In the genomic region with DNA sequence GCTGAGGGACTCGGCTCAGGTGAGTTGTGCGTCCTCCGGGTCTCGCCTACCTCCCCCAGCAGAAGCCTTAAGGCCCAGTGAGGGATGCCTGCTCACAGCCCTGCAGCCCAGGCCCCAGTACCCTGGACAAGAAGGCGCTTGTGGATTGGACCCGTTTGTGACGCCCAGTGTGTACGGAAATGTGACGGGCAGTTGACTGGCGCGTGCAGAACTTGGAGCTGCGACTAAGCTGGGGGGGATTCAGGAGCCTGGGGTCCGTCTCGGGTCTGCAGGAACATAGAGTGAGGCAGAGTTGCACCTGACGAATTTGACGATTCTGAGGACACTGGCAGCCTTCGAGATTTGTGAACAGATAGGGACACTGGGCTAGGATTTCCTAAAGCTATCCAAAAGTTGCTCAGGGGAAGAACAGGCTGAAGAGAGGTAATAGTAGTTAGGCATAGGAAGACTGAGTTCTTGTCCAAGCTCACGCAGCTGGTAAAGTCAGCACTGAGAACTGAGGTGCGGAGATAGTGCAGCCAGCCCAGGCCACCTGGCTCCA, we compare ENCODE assay signal across 8 cellular contexts. TPM values are rescaled to one million over a fixed set of nuclear protein-coding genes. Genes with fewer than 3 reads are reported as not detected.
DNase-seq lines count a peak whose midpoint lies in the region; ATAC-seq and TF ChIP-seq lines count a peak whose summit lies in the region.

No MANE protein-coding gene starts in this region.

- DNase-seq in CD8-positive, alpha-beta T cell: no peak
- DNase-seq in neural crest cell (ENCODE audit: low read depth, low spot score) (no peak), amniotic stem cell (lab: John Stamatoyannopoulos, UW) (no peak), posterior vena cava (ENCODE audit: low spot score) (no peak), NCI-H1694 treated with DMSO at 0.1 percent for 48 hours (lab: John Stamatoyannopoulos, UW) (no peak)

- peaks cover 36% of the 10 kb centered on the region for H3K4me1 Mint-ChIP-seq in CD8-positive, alpha-beta T cell (ENCODE audit: low read depth)
- H3K4me1 Mint-ChIP-seq in dendritic cell treated with granulocyte-macrophage colony-stimulating factor and Interleukin-4, amounts not matched to agents 40 ng/mL and 50 ng/mL, for 4 days (ENCODE audit: low read depth): peaks cover 26% of the 10 kb centered on the region
- peaks cover 30% of the 10 kb centered on the region for H3K4me1 Mint-ChIP-seq in neural crest cell

- H3K9me3 Mint-ChIP-seq in CD8-positive, alpha-beta T cell: peaks cover 54% of the 10 kb centered on the region
- peaks cover 74% of the 10 kb centered on the region for H3K9me3 Mint-ChIP-seq in dendritic cell treated with granulocyte-macrophage colony-stimulating factor and Interleukin-4, amounts not matched to agents 40 ng/mL and 50 ng/mL, for 4 days
- H3K9me3 Mint-ChIP-seq in neural crest cell: peaks cover 49% of the 10 kb centered on the region

- TF ChIP-seq EP300 in Ishikawa (IDR thresholded peaks at IDR 0.05; ENCODE audit: borderline replicate concordance): no peak

- H3K36me3 ChIP-seq in CD8-positive, alpha-beta T cell (ENCODE audit: insufficient read depth, low read length): peaks cover 35% of the 10 kb centered on the region

- peaks cover 19% of the 10 kb centered on the region for H3K4me1 ChIP-seq in CD8-positive, alpha-beta T cell (ENCODE audit: insufficient read depth, low read length)

- CTCF ChIA-PET in CD8-positive, alpha-beta T cell (lab: Charles Lee): interaction anchor here (0.9 to 1.1 kb wide), 2 partner anchors 56 to 101 kb away, joined by 3 to 5 read pairs; no protein-coding TSS in a partner anchor

- peaks cover 60% of the 10 kb centered on the region for H3K36me3 Mint-ChIP-seq in CD8-positive, alpha-beta T cell
- H3K36me3 Mint-ChIP-seq in dendritic cell treated with granulocyte-macrophage colony-stimulating factor and Interleukin-4, amounts not matched to agents 40 ng/mL and 50 ng/mL, for 4 days (ENCODE audit: low read depth): peaks cover 60% of the 10 kb centered on the region
- H3K36me3 Mint-ChIP-seq in neural crest cell (ENCODE audit: low read depth): peaks cover 60% of the 10 kb centered on the region

- TF ChIP-seq RAD21 in Ishikawa (IDR thresholded peaks at IDR 0.05; ENCODE audit: low read depth): no peak

- POLR2A ChIA-PET in CD8-positive, alpha-beta T cell (lab: Charles Lee): interaction anchor here (0.7 to 2.0 kb wide), 8 partner anchors 8 to 138 kb away, joined by 3 to 10 read pairs (median 3); partner anchors contain the start of genes ZNF154, ZNF211 and ZNF671

- intact Hi-C loops in CD8-positive, alpha-beta T cell (cut with DNase I, micrococcal nuclease): loop anchor here (2.0 to 10.0 kb wide), 3 partner anchors 295 to 723 kb away; partner anchors contain the start of genes ZNF548 (in 1 of the 2) and ZNF584 (in 1 of the 2)
- intact Hi-C loops in dendritic cell treated with granulocyte-macrophage colony-stimulating factor and Interleukin-4, amounts not matched to agents 40 ng/mL and 50 ng/mL, for 4 days (cut with micrococcal nuclease): no loop called here
- intact Hi-C loops in posterior vena cava (cut with DNase I): no loop called here

- H3K4me3 ChIP-seq in CD8-positive, alpha-beta T cell (ENCODE audit: low read depth, low read length): peak overlapping the region; percentile 91

- H3K27ac Mint-ChIP-seq in CD8-positive, alpha-beta T cell: peak overlapping the region; percentile 97
- H3K27ac Mint-ChIP-seq in dendritic cell treated with granulocyte-macrophage colony-stimulating factor and Interleukin-4, amounts not matched to agents 40 ng/mL and 50 ng/mL, for 4 days: peak overlapping the region; percentile 86
- H3K27ac Mint-ChIP-seq in neural crest cell (ENCODE audit: unreplicated experiment): peak overlapping the region; percentile 96

- no peaks in the 10 kb centered on the region for H3K27me3 ChIP-seq in CD8-positive, alpha-beta T cell (ENCODE audit: insufficient read depth, low read length)

- peak overlapping the region; percentile 69 for H3K27ac ChIP-seq in CD8-positive, alpha-beta T cell (ENCODE audit: low read depth, low read length)

- H3K27me3 Mint-ChIP-seq in CD8-positive, alpha-beta T cell (ENCODE audit: low read depth): peaks cover 7% of the 10 kb centered on the region
- peaks cover 3% of the 10 kb centered on the region for H3K27me3 Mint-ChIP-seq in dendritic cell treated with granulocyte-macrophage colony-stimulating factor and Interleukin-4, amounts not matched to agents 40 ng/mL and 50 ng/mL, for 4 days
- peaks cover 34% of the 10 kb centered on the region for H3K27me3 Mint-ChIP-seq in neural crest cell (ENCODE audit: low read depth)

- peak overlapping the region; percentile 98 for H3K4me3 Mint-ChIP-seq in CD8-positive, alpha-beta T cell
- peak overlapping the region; percentile 86 for H3K4me3 Mint-ChIP-seq in dendritic cell treated with granulocyte-macrophage colony-stimulating factor and Interleukin-4, amounts not matched to agents 40 ng/mL and 50 ng/mL, for 4 days
- H3K4me3 Mint-ChIP-seq in neural crest cell: peak overlapping the region; percentile 99

- peaks cover 45% of the 10 kb centered on the region for H3K9me3 ChIP-seq in CD8-positive, alpha-beta T cell (ENCODE audit: low read length)

- no peak for ATAC-seq in CD8-positive, alpha-beta T cell
- ATAC-seq in GM19023 (IDR thresholded peaks at IDR 0.05; ENCODE audit: unreplicated experiment): no peak

- TF ChIP-seq CTCF in CD8-positive, alpha-beta T cell (IDR thresholded peaks at IDR 0.05): no peak
- TF ChIP-seq CTCF in neural crest cell (conservative IDR thresholded peaks at IDR 0.05): no peak

TF ChIP-seq in Ishikawa, 13 proteins besides CTCF, POLR2A, EP300 and RAD21:
- no peak for TF ChIP-seq TCF12 (IDR thresholded peaks at IDR 0.05; ENCODE audit: low read depth)
- TF ChIP-seq REST (IDR thresholded peaks at IDR 0.05; ENCODE audit: low read depth): no peak
- no peak for TF ChIP-seq EGR1 (IDR thresholded peaks at IDR 0.05)
- TF ChIP-seq FOXM1 (IDR thresholded peaks at IDR 0.05; ENCODE audit: borderline replicate concordance, low read depth): no peak
- TF ChIP-seq TEAD4 (IDR thresholded peaks at IDR 0.05): no peak
- no peak for TF ChIP-seq ZBTB7A (IDR thresholded peaks at IDR 0.05; ENCODE audit: low read depth)
- TF ChIP-seq YY1 (IDR thresholded peaks at IDR 0.05; ENCODE audit: low read depth): 0 out of 2 replicates have a peak, but pooled peaks have one; percentile 73
- TF ChIP-seq NFIC (IDR thresholded peaks at IDR 0.05): no peak
- TF ChIP-seq MAX (IDR thresholded peaks at IDR 0.05): no peak
- TF ChIP-seq CREB1 (IDR thresholded peaks at IDR 0.05; ENCODE audit: low read depth): no peak
- TF ChIP-seq USF1 (IDR thresholded peaks at IDR 0.05): no peak
- TF ChIP-seq CEBPB (IDR thresholded peaks at IDR 0.05): no peak
- peak; percentile 2; the same call in 1 of the 2 replicates for TF ChIP-seq TAF1 (IDR thresholded peaks at IDR 0.05; ENCODE audit: low read depth)

RNA-seq across cellular contexts. Expression of gene ZNF551, which starts 0.5 kb away (rescaled TPM):
- total RNA-seq in CD8-positive, alpha-beta T cell: 10 to 100 TPM; 18.9 to 19.1 TPM
- total RNA-seq in neural crest cell: 19.1 and 20.5 TPM in 2 replicates
- total RNA-seq in posterior vena cava: 1 to 10 TPM; 4.8 to 7.7 TPM

RNA-seq across cellular contexts. Expression of gene ZSCAN4, which starts 13.6 kb away (rescaled TPM):
- total RNA-seq in CD8-positive, alpha-beta T cell: not detected
- not detected in 2 replicates for total RNA-seq in neural crest cell
- under 1 TPM in 1 of 2 donors, not detected in 1; 0.10 TPM for total RNA-seq in posterior vena cava

RNA-seq across cellular contexts. Expression of gene ZNF154, which starts 26.7 kb away (rescaled TPM):
- 10 to 100 TPM; 15.3 to 15.7 TPM for total RNA-seq in CD8-positive, alpha-beta T cell
- total RNA-seq in neural crest cell: 25.6 and 26.2 TPM in 2 replicates
- total RNA-seq in posterior vena cava: 1 to 10 TPM; 3.7 to 5.9 TPM

RNA-seq across cellular contexts. Expression of gene ZNF671, which starts 45.1 kb away (rescaled TPM):
- total RNA-seq in CD8-positive, alpha-beta T cell: 10 to 100 TPM; 12.1 to 12.4 TPM
- total RNA-seq in neural crest cell (11.9 and 13.5 TPM in 2 replicates), posterior vena cava (1 to 10 TPM; 5.5 to 6.5 TPM)

RNA-seq across cellular contexts. Expression of gene ZNF211, which starts 49.3 kb away (rescaled TPM):
- total RNA-seq in CD8-positive, alpha-beta T cell: 10 to 100 TPM; 34.4 to 35.5 TPM
- total RNA-seq in neural crest cell (22.9 and 23.4 TPM in 2 replicates), posterior vena cava (1 to 10 TPM; 6.9 to 8.0 TPM)

Comparison
In these comparisons a context has a peak if more than half of its experiments do, and no peak if none do; other contexts are left out.
1. intact Hi-C loops: an anchor here in CD8-positive, alpha-beta T cell (2.0 to 10.0 kb wide); none called in dendritic cell treated with granulocyte-macrophage colony-stimulating factor and Interleukin-4, amounts not matched to agents 40 ng/mL and 50 ng/mL, for 4 days and posterior vena cava.